In the genomic region with DNA sequence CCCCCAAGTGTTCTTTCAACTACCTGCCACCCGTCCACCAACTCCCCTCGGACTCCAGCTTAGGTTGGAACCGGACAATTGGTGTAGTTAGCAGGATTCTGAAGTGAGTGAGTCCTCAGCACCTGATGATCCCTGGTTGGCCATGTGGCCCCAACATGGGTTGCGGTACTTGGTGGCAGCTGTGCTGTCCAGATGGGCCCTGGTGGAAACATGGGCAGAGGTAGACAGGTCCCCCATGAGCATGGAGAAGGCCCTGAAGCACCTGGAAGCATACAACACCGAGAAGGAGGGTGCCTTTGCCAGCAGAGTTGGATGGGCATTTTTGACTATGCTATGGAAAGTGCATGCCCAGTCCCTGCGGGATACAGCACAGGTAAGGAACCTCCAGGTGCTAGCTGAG, we compare ENCODE assay signal across 14 cellular contexts. TPM values are rescaled to one million over a fixed set of nuclear protein-coding genes. Genes with fewer than 3 reads are reported as not detected.
A peak's percentile ranks its signal among the peaks of the same experiment; 100 is the strongest.
DNase-seq lines count a peak whose midpoint lies in the region; ATAC-seq and TF ChIP-seq lines count a peak whose summit lies in the region.
"Had no signal": no experiment of that assay in that cellular context is flagged by ENCODE, and none has a peak within 500 bp of the region (broad histone marks: within the 10 kb centered on the region; RNA-seq: fewer than 3 reads in every experiment).

No MANE protein-coding gene starts in this region.

- H4K5ac ChIP-seq in H9 (ENCODE audit: insufficient read length, low read depth, low read length), result no peak overlapping the region

- H2BK12ac ChIP-seq in H9 (ENCODE audit: insufficient read length, low read depth, low read length), result no peak overlapping the region

- intact Hi-C loops in breast epithelium (cut with DNase I; ENCODE audit: low total_unique reads), result no loop called here
- intact Hi-C loops in MCF 10A (cut with micrococcal nuclease), result no loop called here

- DNase-seq in breast epithelium (ENCODE audit: low spot score in 2 of 2) (no peak), MCF 10A (ENCODE audit: unreplicated experiment) (no peak), H9 (no peak)
- DNase-seq in stimulated activated naive CD8-positive, alpha-beta T cell treated with anti-CD3 and anti-CD28 coated beads, Interleukin-15, Interleukin-2, amounts not matched to agents 100 U/mL and 50 U/mL, for 24 hours, result no peak
- DNase-seq: ACHN; Calu3; CD4-positive, CD25-positive, alpha-beta regulatory T cell; DMS 273 treated with DMSO at 0.1 percent for 48 hours; GM23248; H7 had no signal

- H3K79me2 ChIP-seq in neural cell (replicated peaks; ENCODE audit: insufficient read depth, low read length) (no peaks in the 10 kb centered on the region), H9 (ENCODE audit: insufficient read depth, low read length) (no peaks in the 10 kb centered on the region)

- H4K20me1 ChIP-seq in neural cell (ENCODE audit: insufficient read depth) (no peaks in the 10 kb centered on the region), H9 (ENCODE audit: control insufficient read depth, insufficient read depth, insufficient read length) (no peaks in the 10 kb centered on the region)
- H4K20me1 ChIP-seq: BLaER1 treated with 17β-estradiol and CSF1 and Interleukin-3, amounts not matched to agents 10 nM and 100 nM had no signal

- H3K9ac ChIP-seq in neural cell (ENCODE audit: low read length), result no peak overlapping the region
- H3K9ac ChIP-seq in H9 (ENCODE audit: extremely low read depth, insufficient read length, low read length), result no peak overlapping the region
- H3K9ac ChIP-seq: BLaER1 treated with 17β-estradiol and CSF1 and Interleukin-3, amounts not matched to agents 10 nM and 100 nM; GM23248 had no signal

- no peaks in the 10 kb centered on the region for H3K36me3 Mint-ChIP-seq in MCF 10A (ENCODE audit: insufficient read depth, unreplicated experiment)
- no peaks in the 10 kb centered on the region for H3K36me3 Mint-ChIP-seq in H9 (ENCODE audit: insufficient read depth in 1 of 3, low read depth in 3 of 3)
- H3K36me3 Mint-ChIP-seq: CD4-positive, CD25-positive, alpha-beta regulatory T cell had no signal

- no peak overlapping the region for H2BK120ac ChIP-seq in H9 (ENCODE audit: low read depth, low read length, poor library complexity, severe bottlenecking)

- no peaks in the 10 kb centered on the region for H3F3A ChIP-seq in neural cell (ENCODE audit: insufficient read depth, low read length, poor library complexity, severe bottlenecking)

- H3T11ph ChIP-seq in H9 (ENCODE audit: low read length), result no peak overlapping the region

- H3K4me1 Mint-ChIP-seq in MCF 10A (ENCODE audit: insufficient read depth, unreplicated experiment), result no peaks in the 10 kb centered on the region
- peaks cover 3 to 7% of the 10 kb centered on the region in 2 experiments; a peak in 1 of 4 replicates for H3K4me1 Mint-ChIP-seq in H9
- H3K4me1 Mint-ChIP-seq: CD4-positive, CD25-positive, alpha-beta regulatory T cell had no signal

- no peak overlapping the region for H2BK5ac ChIP-seq in H9 (ENCODE audit: insufficient read length, low read length)

- H3K4me3 Mint-ChIP-seq in MCF 10A (ENCODE audit: unreplicated experiment) (no peak overlapping the region), H9 (no peak overlapping the region)
- H3K4me3 Mint-ChIP-seq: CD4-positive, CD25-positive, alpha-beta regulatory T cell had no signal

- TF ChIP-seq POLR2A in breast epithelium (IDR thresholded peaks at IDR 0.05), result no peak

- ATAC-seq in esophagus mucosa (peak; percentile 19), GM21619 (IDR thresholded peaks at IDR 0.05; ENCODE audit: unreplicated experiment) (no peak)
- no peak for ATAC-seq in stimulated activated naive CD8-positive, alpha-beta T cell treated with anti-CD3 and anti-CD28 coated beads, Interleukin-15, Interleukin-2, amounts not matched to agents 100 U/mL and 50 U/mL, for 24 hours

- no peak overlapping the region for H3K23ac ChIP-seq in H9 (ENCODE audit: insufficient read length, low read depth, low read length)

- no peak overlapping the region for H4K8ac ChIP-seq in H9 (replicated peaks; ENCODE audit: insufficient read length, low read depth, low read length)

- no peak overlapping the region for H3K4me2 ChIP-seq in neural cell (ENCODE audit: low read length)
- no peak overlapping the region for H3K4me2 ChIP-seq in H9 (ENCODE audit: insufficient read depth, insufficient read length, low read length)
- H3K4me2 ChIP-seq: BLaER1 treated with 17β-estradiol and CSF1 and Interleukin-3, amounts not matched to agents 10 nM and 100 nM had no signal

- no peaks in the 10 kb centered on the region for H3K36me3 ChIP-seq in breast epithelium
- H3K36me3 ChIP-seq in neural cell (ENCODE audit: insufficient read depth, low read length), result no peaks in the 10 kb centered on the region

- H3K9me2 ChIP-seq in neural cell (ENCODE audit: insufficient read depth, low read length), result no peaks in the 10 kb centered on the region

- TF ChIP-seq RAD21 in neural cell (conservative IDR thresholded peaks at IDR 0.05), result no peak

- no peak overlapping the region for H2AK5ac ChIP-seq in H9 (ENCODE audit: insufficient read length, low read length)

- POLR2A ChIA-PET in MCF 10A (lab: Yijun Ruan, JAX), result interaction anchor here (1.2 to 2.4 kb wide), 3 partner anchors 9 to 59 kb away, joined by 4 to 10 read pairs (median 4); a partner anchor contains a TSS

- no peak overlapping the region for H3K56ac ChIP-seq in H9 (ENCODE audit: insufficient read length, low read depth, low read length)

- no peaks in the 10 kb centered on the region for H3K9me3 Mint-ChIP-seq in MCF 10A (ENCODE audit: unreplicated experiment)
- no peaks in the 10 kb centered on the region; a peak in 1 of 5 replicates for H3K9me3 Mint-ChIP-seq in H9

- H3K27ac Mint-ChIP-seq in MCF 10A (ENCODE audit: low read depth, unreplicated experiment) (no peak overlapping the region), H9 (peak overlapping the region in 1 of 3 experiments; percentile 44; a peak in 2 of 7 replicates)
- H3K27ac Mint-ChIP-seq: CD4-positive, CD25-positive, alpha-beta regulatory T cell had no signal

- no peak overlapping the region for H2BK15ac ChIP-seq in H9 (ENCODE audit: low read depth, low read length)

- no peak overlapping the region for H3K14ac ChIP-seq in H9 (ENCODE audit: insufficient read depth, low read length)

- no peak for TF ChIP-seq CTCF in breast epithelium (IDR thresholded peaks at IDR 0.05)
- no peak for TF ChIP-seq CTCF in MCF 10A (IDR thresholded peaks at IDR 0.05; ENCODE audit: unreplicated experiment)
- TF ChIP-seq CTCF in neural cell (IDR thresholded peaks at IDR 0.05; ENCODE audit: poor library complexity, severe bottlenecking), result no peak
- no peak for TF ChIP-seq CTCF in H9 (conservative IDR thresholded peaks at IDR 0.05)

- TF ChIP-seq EP300 in neural cell (conservative IDR thresholded peaks at IDR 0.05; ENCODE audit: poor library complexity, severe bottlenecking), result no peak

- H2BK20ac ChIP-seq in H9 (ENCODE audit: low read depth, low read length, poor library complexity, severe bottlenecking), result no peak overlapping the region

- no peaks in the 10 kb centered on the region for H3K23me2 ChIP-seq in H9 (ENCODE audit: insufficient read length, low read depth, low read length, poor library complexity, severe bottlenecking)

- no peak overlapping the region for H2AFZ ChIP-seq in neural cell (ENCODE audit: low read depth, low read length)
- H2AFZ ChIP-seq in H9 (ENCODE audit: low read length), result no peak overlapping the region
- H2AFZ ChIP-seq: GM23248 had no signal

- CTCF ChIA-PET in MCF 10A (lab: Yijun Ruan, JAX), result no interaction called here

- H4K91ac ChIP-seq in H9 (ENCODE audit: insufficient read length, low read depth, low read length), result no peak overlapping the region

- H3K27me3 Mint-ChIP-seq in MCF 10A (ENCODE audit: insufficient read depth, unreplicated experiment), result no peaks in the 10 kb centered on the region
- no peaks in the 10 kb centered on the region for H3K27me3 Mint-ChIP-seq in H9 (ENCODE audit: low read depth)
- H3K27me3 Mint-ChIP-seq: CD4-positive, CD25-positive, alpha-beta regulatory T cell had no signal

- no peaks in the 10 kb centered on the region for H3K79me1 ChIP-seq in H9 (ENCODE audit: insufficient read depth, low read depth, low read length, poor library complexity, severe bottlenecking)

- WGBS in H9 (ENCODE audit: extremely low coverage, insufficient read length, low lambda C conversion rate), result no CpG with 5 or more reads among the region's 6 CpGs

- H3K4me1 ChIP-seq in breast epithelium (no peaks in the 10 kb centered on the region), H9 (ENCODE audit: insufficient read depth, low read length) (no peaks in the 10 kb centered on the region)

- no TSS peak for BruUV-seq in MCF 10A (replicated peaks; lab: Mats Ljungman, UMichigan)

- H3K4ac ChIP-seq in H9 (ENCODE audit: low read depth, low read length), result no peak overlapping the region

- H3K27me3 ChIP-seq in breast epithelium (no peaks in the 10 kb centered on the region), neural cell (ENCODE audit: insufficient read depth, low read depth, low read length) (no peaks in the 10 kb centered on the region), H9 (ENCODE audit: insufficient read depth, low read length) (no peaks in the 10 kb centered on the region)
- H3K27me3 ChIP-seq: BLaER1 treated with 17β-estradiol and CSF1 and Interleukin-3, amounts not matched to agents 10 nM and 100 nM had no signal

- H3K4me3 ChIP-seq in breast epithelium, result peak overlapping the region in 2 of 3 donors; percentile 36 to 45
- no peak overlapping the region for H3K4me3 ChIP-seq in neural cell (ENCODE audit: low read length)
- H3K4me3 ChIP-seq: BLaER1 treated with 17β-estradiol and CSF1 and Interleukin-3, amounts not matched to agents 10 nM and 100 nM; GM23248 had no signal

- H3K9me3 ChIP-seq in breast epithelium (no peaks in the 10 kb centered on the region), neural cell (ENCODE audit: low read length) (no peaks in the 10 kb centered on the region), H9 (ENCODE audit: control insufficient read depth, low read depth, low read length) (no peaks in the 10 kb centered on the region)
- H3K9me3 ChIP-seq: BLaER1 treated with 17β-estradiol and CSF1 and Interleukin-3, amounts not matched to agents 10 nM and 100 nM had no signal

- H3K18ac ChIP-seq in H9 (ENCODE audit: insufficient read length, low read depth, low read length), result no peak overlapping the region

- H3K27ac ChIP-seq in breast epithelium (peak overlapping the region in 1 of 2 donors; percentile 29), neural cell (ENCODE audit: low read length) (no peak overlapping the region), H9 (ENCODE audit: insufficient read length, low read depth, low read length) (no peak overlapping the region)
- H3K27ac ChIP-seq: BLaER1 treated with 17β-estradiol and CSF1 and Interleukin-3, amounts not matched to agents 10 nM and 100 nM; GM23248 had no signal

RNA-seq across cellular contexts. Expression of a gene that starts 11.0 kb away (rescaled TPM):
- 10 to 100 TPM; 18.7 to 30.0 (median 20.3) TPM for total RNA-seq in breast epithelium
- total RNA-seq in MCF 10A (2022), result 17.6 and 28.5 TPM in 2 replicates
- 4.9 TPM for total RNA-seq in esophagus mucosa
- 8.6 and 14.4 TPM in 2 replicates for polyA plus RNA-seq in neural cell
- 32.1 and 34.1 TPM in 2 replicates for polyA minus RNA-seq in neural cell
- 14.8 and 19.0 TPM in 2 replicates for total RNA-seq in H9 (2021)

RNA-seq across cellular contexts. Expression of a gene that starts 46.6 kb away (rescaled TPM):
- total RNA-seq in breast epithelium (100 to 1,000 TPM in 2 of 3 donors, 10 to 100 TPM in 1; 43.7 to 236 (median 172) TPM), MCF 10A (2022) (75.7 and 83.9 TPM in 2 replicates), esophagus mucosa (45.8 TPM), H9 (2021) (179 and 193 TPM in 2 replicates)
- polyA plus RNA-seq in neural cell, result 1,165 and 1,297 TPM in 2 replicates
- polyA minus RNA-seq in neural cell, result 525 and 609 TPM in 2 replicates

RNA-seq across cellular contexts. Expression of a gene that starts 56.1 kb away (rescaled TPM):
- total RNA-seq in breast epithelium, result 100 to 1,000 TPM in 1 of 3 donors, 10 to 100 TPM in 2; 44.2 to 151 (median 72.7) TPM
- 17.4 and 24.8 TPM in 2 replicates for total RNA-seq in MCF 10A (2022)
- total RNA-seq in esophagus mucosa, result 63.1 TPM
- polyA plus RNA-seq in neural cell, result 27.3 and 31.5 TPM in 2 replicates
- 50.2 and 53.3 TPM in 2 replicates for polyA minus RNA-seq in neural cell
- 45.6 and 50.5 TPM in 2 replicates for total RNA-seq in H9 (2021)
